23 cellular contexts compared by ENCODE assay signal in genomic region chr16:50989047-50989446, GRCh38.
"Had no signal": no experiment of that assay in that cellular context is flagged by ENCODE, and none has a peak within 500 bp of the region (broad histone marks: within the 10 kb centered on the region; RNA-seq: fewer than 3 reads in every experiment).

No MANE protein-coding gene starts in this region.

- H3K4me1 ChIP-seq: colonic mucosa, esophagus muscularis mucosa, gastrocnemius medialis, left lung, neural progenitor cell, testis, vagina had no signal

- FAIRE-seq: astrocyte had no signal

- H3K4me3 ChIP-seq: colonic mucosa, dorsolateral prefrontal cortex, esophagus muscularis mucosa, gastrocnemius medialis, left lung, lung, neural progenitor cell, testis, vagina had no signal

- H2AFZ ChIP-seq: neural progenitor cell had no signal

- H3K9me3 ChIP-seq: colonic mucosa, gastrocnemius medialis, left lung, testis, vagina had no signal

- H3K27me3 ChIP-seq: colonic mucosa, esophagus muscularis mucosa, gastrocnemius medialis, left lung, neural progenitor cell, testis, vagina had no signal

- H3K9ac ChIP-seq: neural progenitor cell had no signal

- H3K36me3 ChIP-seq: colonic mucosa, esophagus muscularis mucosa, gastrocnemius medialis, left lung, neural progenitor cell, vagina had no signal

- H3K27ac ChIP-seq: colonic mucosa, dorsolateral prefrontal cortex, esophagus muscularis mucosa, gastrocnemius medialis, left lung, neural progenitor cell, testis, vagina had no signal

- H3K4me2 ChIP-seq: neural progenitor cell had no signal

- DNase-seq: activated CD4-positive, alpha-beta T cell treated with anti-CD3 and anti-CD28 coated beads for 4 hours; activated CD4-positive, alpha-beta T cell treated with anti-CD3 and anti-CD28 coated beads, Interleukin-2, amount 50 U/mL, for 48 hours; activated CD4-positive, CD25-positive, alpha-beta regulatory T cell; activated CD8-positive, alpha-beta memory T cell treated with anti-CD3 and anti-CD28 coated beads, Interleukin-2, amount 50 U/mL, for 48 hours; activated naive CD4-positive, alpha-beta T cell; activated T-cell treated with anti-CD3 and anti-CD28 coated beads, Interleukin-2, amount 50 U/mL, for 4 hours; colonic mucosa; dorsolateral prefrontal cortex; gastrocnemius medialis; hippocampal formation; kidney glomerular epithelial cell; left lung; naive B cell; stimulated activated CD4-positive, alpha-beta T cell treated with anti-CD3 and anti-CD28 coated beads, Interleukin-2, amount 100 ng/mL, for 48 hours; stimulated activated CD8-positive, alpha-beta memory T cell treated with anti-CD3 and anti-CD28 coated beads, Interleukin-4, amount 100 ng/mL, for 48 hours; stimulated activated naive CD4-positive, alpha-beta T cell; testis; trophoblast cell had no signal
